ENCODE assay signal across 18 cellular contexts in genomic region chr22:35637943-35638342, GRCh38. TPM values are rescaled to one million over a fixed set of nuclear protein-coding genes. Genes with fewer than 3 reads are reported as not detected.
A peak's percentile ranks its signal among the peaks of the same experiment; 100 is the strongest.
DNase-seq lines count a peak whose midpoint lies in the region; ATAC-seq, FAIRE-seq and TF ChIP-seq lines count a peak whose summit lies in the region.
"Had no signal": no experiment of that assay in that cellular context is flagged by ENCODE, and none has a peak within 500 bp of the region (broad histone marks: within the 10 kb centered on the region; RNA-seq: fewer than 3 reads in every experiment).

No MANE protein-coding gene starts in this region.

- TF ChIP-seq EP300 in HepG2 (IDR thresholded peaks at IDR 0.05; ENCODE audit: low read depth in 2 of 2, low read length in 2 of 2) = no peak
- no peak for TF ChIP-seq EP300 in HepG2 (CRISPR knock-in tag; IDR thresholded peaks at IDR 0.05; ENCODE audit: borderline replicate concordance)

- H3K27ac ChIP-seq in liver (ENCODE audit: low read depth in 1 of 2, low read length in 2 of 2) = peak overlapping the region; percentile 15 to 53
- no peak overlapping the region for H3K27ac ChIP-seq in HepG2 (ENCODE audit: extremely low read length, insufficient read depth, low read length)
- peak overlapping the region; percentile 69 to 78 for H3K27ac ChIP-seq in kidney (ENCODE audit: low read depth in 2 of 2, low read length in 2 of 2)
- H3K27ac ChIP-seq: brain microvascular endothelial cell, epithelial cell of prostate had no signal

- H3K36me3 ChIP-seq in liver (ENCODE audit: control insufficient read depth in 4 of 4, insufficient read depth in 3 of 4, low read depth in 1 of 4, low read length in 3 of 4) = no peaks in the 10 kb centered on the region
- no peaks in the 10 kb centered on the region for H3K36me3 ChIP-seq in HepG2 (replicated peaks in 1 of 2; ENCODE audit: control insufficient read depth in 1 of 2, insufficient read depth in 2 of 2, low read length in 2 of 2)
- no peaks in the 10 kb centered on the region for H3K36me3 ChIP-seq in kidney (ENCODE audit: control insufficient read depth in 1 of 2, insufficient read depth in 2 of 2, low read length in 2 of 2)
- H3K36me3 ChIP-seq: brain microvascular endothelial cell had no signal

- H3K9ac ChIP-seq in liver (ENCODE audit: low read depth in 1 of 2, low read length in 2 of 2) (no peak overlapping the region), HepG2 (ENCODE audit: insufficient read depth, low read depth, low read length) (no peak overlapping the region), kidney (ENCODE audit: low read length in 2 of 2) (no peak overlapping the region)

- no peak for TF ChIP-seq RAD21 in liver (IDR thresholded peaks at IDR 0.05)
- no peak for TF ChIP-seq RAD21 in HepG2 (CRISPR knock-in tag; IDR thresholded peaks at IDR 0.05)

- TF ChIP-seq CTCF in liver (IDR thresholded peaks at IDR 0.05; ENCODE audit: low read depth, low read length, missing input control) (no peak), HepG2 (CRISPR knock-in tag; IDR thresholded peaks at IDR 0.05) (no peak), kidney (IDR thresholded peaks at IDR 0.05; ENCODE audit: borderline replicate concordance, extremely low read depth, insufficient read depth) (no peak)

- intact Hi-C loops in HepG2 (cut with micrococcal nuclease; ENCODE audit: unreplicated experiment) = no loop called here
- intact Hi-C loops in kidney (cut with DNase I) = no loop called here
- intact Hi-C loops in sciatic nerve (cut with DNase I) = no loop called here

- ATAC-seq in HepG2 (no peak), sciatic nerve (peak; percentile 59), GM18873 (IDR thresholded peaks at IDR 0.05; ENCODE audit: low FRiP score, unreplicated experiment) (no peak), HG03097 (IDR thresholded peaks at IDR 0.05; ENCODE audit: low FRiP score, unreplicated experiment) (no peak)

- no peak for FAIRE-seq in HepG2 (lab: Jason Lieb, UNC)
- no peak for FAIRE-seq in kidney (lab: Jason Lieb, UNC)
- FAIRE-seq: A204.1, D721Med had no signal

- TF ChIP-seq POLR2A in HepG2 (IDR thresholded peaks at IDR 0.05; ENCODE audit: insufficient read depth in 1 of 2, low read depth in 2 of 2, low read length in 2 of 2) = no peak

- in situ Hi-C loops in HepG2 (cut with HindIII; ENCODE audit: extremely low pct_ligation_motif_present, low pct_unique_long_range_greater_than_20kb) = loop anchor here (10.0 kb wide), 2 partner anchors 97 to 197 kb away; no protein-coding TSS in a partner anchor

- H4K20me1 ChIP-seq in HepG2 (ENCODE audit: insufficient read depth, low read length) = no peaks in the 10 kb centered on the region

- BruUV-seq in HepG2 (replicated peaks; lab: Mats Ljungman, UMichigan) = no TSS peak

- 92% methylated on average over 6 of the region's 6 CpGs for WGBS in liver
- 31% methylated on average over 6 of the region's 6 CpGs for WGBS in HepG2 (ENCODE audit: low lambda C conversion rate)

- H3K9me3 ChIP-seq in liver (ENCODE audit: control insufficient read depth in 4 of 4, low read length in 3 of 4) (no peaks in the 10 kb centered on the region), HepG2 (ENCODE audit: low read length) (no peaks in the 10 kb centered on the region), kidney (ENCODE audit: control insufficient read depth in 1 of 2, low read length in 2 of 2) (no peaks in the 10 kb centered on the region)

- no peaks in the 10 kb centered on the region for H3K27me3 ChIP-seq in liver (ENCODE audit: control insufficient read depth in 4 of 4, insufficient read depth in 4 of 4, low read length in 3 of 4)
- no peaks in the 10 kb centered on the region; a peak in 1 of 5 replicates for H3K27me3 ChIP-seq in HepG2 (ENCODE audit: control insufficient read depth in 1 of 2, insufficient read depth in 2 of 2, low read length in 2 of 2)
- H3K27me3 ChIP-seq: brain microvascular endothelial cell had no signal

- H3K4me1 ChIP-seq in liver (ENCODE audit: control insufficient read depth in 4 of 4, insufficient read depth in 4 of 4, low read length in 3 of 4) (peaks cover 3 to 20% (median 17%) of the 10 kb centered on the region in 4 donors), HepG2 (ENCODE audit: insufficient read depth, low read length) (peaks cover 50% of the 10 kb centered on the region), kidney (ENCODE audit: control insufficient read depth in 1 of 2, insufficient read depth in 1 of 2, low read depth in 1 of 2, low read length in 2 of 2) (peaks cover 9 to 12% of the 10 kb centered on the region in 2 donors)

- H3K79me2 ChIP-seq in HepG2 (ENCODE audit: insufficient read depth, low read length) = no peaks in the 10 kb centered on the region

- CTCF ChIA-PET in HepG2 (lab: Yijun Ruan, JAX; ENCODE audit: low intra/inter-chr PET ratio, low total read pairs) = no interaction called here

- H3K4me3 ChIP-seq in liver (ENCODE audit: low read depth in 1 of 3, low read length in 3 of 3) = no peak overlapping the region
- H3K4me3 ChIP-seq in HepG2 (replicated peaks in 1 of 3; ENCODE audit: insufficient read depth in 1 of 3, low read depth in 2 of 3, low read length in 3 of 3) = no peak overlapping the region
- no peak overlapping the region for H3K4me3 ChIP-seq in kidney (ENCODE audit: low read length in 2 of 2)

- H3K4me2 ChIP-seq in HepG2 (ENCODE audit: low read depth, low read length) = no peak overlapping the region

- DNase-seq in HepG2 (ENCODE audit: low spot score) (no peak), kidney (no peak), sciatic nerve (ENCODE audit: low spot score) (no peak), OCI-M1 (lab: John Stamatoyannopoulos, UW) (no peak), SW480 (ENCODE audit: low spot score) (no peak)
- DNase-seq: brain microvascular endothelial cell; NCI-H1092; NCI-H524 treated with DMSO at 0.1 percent for 48 hours; stimulated activated CD4-positive, alpha-beta T cell treated with anti-CD3 and anti-CD28 coated beads, Interleukin-1b, Interleukin-23, amount 100 ng/mL, for 48 hours; stimulated activated naive CD4-positive, alpha-beta T cell had no signal

- H2AFZ ChIP-seq in HepG2 (ENCODE audit: low read length) = no peak overlapping the region

- POLR2A ChIA-PET in HepG2 (lab: Yijun Ruan, JAX) = no interaction called here

TF ChIP-seq in liver, 16 proteins besides CTCF, POLR2A, EP300 and RAD21 (continues in another document):
- no peak for TF ChIP-seq NR2F2 (IDR thresholded peaks at IDR 0.05)

RNA-seq across cellular contexts. Expression of gene APOL6, which starts 10.3 kb away (rescaled TPM):
- total RNA-seq in liver (10 to 100 TPM; 13.7 to 80.1 TPM), HepG2 (2016; rRNA removed; fragmentation: Illumina TruSeq; extraction: Trizol) (6.3 and 7.5 TPM in 2 replicates), kidney (30.2 TPM), sciatic nerve (16.4 TPM)
- polyA plus RNA-seq in liver (10 to 100 TPM; 10.3 to 20.8 TPM), HepG2 (2011; rRNA removed) (5.2 and 6.5 TPM in 2 replicates), kidney (ENCODE audit: insufficient read depth, low read depth, low replicate concordance) (5.5 TPM)
- 0.61 and 0.62 TPM in 2 replicates for total RNA-seq in HepG2 (2016; cell fraction: cytosol; rRNA removed; fragmentation: Illumina TruSeq; extraction: Trizol; ENCODE audit: low read depth)
- total RNA-seq in HepG2 (2016; cell fraction: insoluble cytoplasmic fraction; rRNA removed; fragmentation: Illumina TruSeq; extraction: Trizol) = 6.6 and 6.9 TPM in 2 replicates
- total RNA-seq in HepG2 (2016; cell fraction: membrane; rRNA removed; fragmentation: Illumina TruSeq; extraction: Trizol) = 2.7 and 3.1 TPM in 2 replicates
- total RNA-seq in HepG2 (2016; cell fraction: nucleus; rRNA removed; fragmentation: Illumina TruSeq; extraction: Trizol) = 6.9 and 7.7 TPM in 2 replicates
- 2.7 and 4.9 TPM in 2 replicates for polyA plus RNA-seq in HepG2 (2011; cell fraction: cytosol; rRNA removed)
- polyA plus RNA-seq in HepG2 (2011; cell fraction: nucleus; rRNA removed) = 2.8 and 4.1 TPM in 2 replicates
- polyA plus RNA-seq in HepG2 (2012) = 4.1 and 7.0 TPM in 2 replicates
- polyA plus RNA-seq in HepG2 (2016; cell fraction: cytosol; fragmentation: Illumina TruSeq; extraction: Trizol; ENCODE audit: low read depth) = 0.27 and 0.32 TPM in 2 replicates
- polyA plus RNA-seq in HepG2 (2016; cell fraction: insoluble cytoplasmic fraction; fragmentation: Illumina TruSeq; extraction: Trizol; ENCODE audit: low read depth) = 3.0 and 3.1 TPM in 2 replicates
- polyA plus RNA-seq in HepG2 (2016; cell fraction: membrane; fragmentation: Illumina TruSeq; extraction: Trizol; ENCODE audit: low read depth) = 0.72 and 0.91 TPM in 2 replicates
- polyA plus RNA-seq in HepG2 (2016; cell fraction: nucleus; fragmentation: Illumina TruSeq; extraction: Trizol; ENCODE audit: insufficient read depth, low read depth) = 6.5 and 6.8 TPM in 2 replicates
- 8.0 and 11.5 TPM in 2 replicates for polyA minus RNA-seq in HepG2 (2011; rRNA and poly(A)+ RNA removed; ENCODE audit: low replicate concordance)
- 13.2 and 18.0 TPM in 2 replicates for polyA minus RNA-seq in HepG2 (2011; cell fraction: cytosol; rRNA and poly(A)+ RNA removed)
- polyA minus RNA-seq in HepG2 (2011; cell fraction: nucleus; rRNA and poly(A)+ RNA removed) = 10.8 and 21.6 TPM in 2 replicates
- total RNA-seq: neural crest cell had no signal

RNA-seq across cellular contexts. Expression of gene MB, which starts 20.8 kb away (rescaled TPM):
- total RNA-seq in liver (under 1 TPM in 1 of 2 donors, not detected in 1; 0.25 TPM), HepG2 (2016; rRNA removed; fragmentation: Illumina TruSeq; extraction: Trizol) (not detected in 2 replicates), kidney (not detected), sciatic nerve (not detected)
- polyA plus RNA-seq in liver (under 1 TPM in 1 of 2 donors, not detected in 1; 0.13 TPM), HepG2 (2011; rRNA removed) (0.07 TPM in 2 replicates), kidney (ENCODE audit: insufficient read depth, low read depth, low replicate concordance) (0.84 TPM)
- total RNA-seq in HepG2 (2016; cell fraction: cytosol; rRNA removed; fragmentation: Illumina TruSeq; extraction: Trizol; ENCODE audit: low read depth) = not detected in 2 replicates
- not detected in 2 replicates for total RNA-seq in HepG2 (2016; cell fraction: insoluble cytoplasmic fraction; rRNA removed; fragmentation: Illumina TruSeq; extraction: Trizol)
- total RNA-seq in HepG2 (2016; cell fraction: membrane; rRNA removed; fragmentation: Illumina TruSeq; extraction: Trizol) = not detected in 2 replicates
- not detected in 2 replicates for total RNA-seq in HepG2 (2016; cell fraction: nucleus; rRNA removed; fragmentation: Illumina TruSeq; extraction: Trizol)
- polyA plus RNA-seq in HepG2 (2011; cell fraction: cytosol; rRNA removed) = 0.09 and 0.13 TPM in 2 replicates
- not detected in 2 replicates for polyA plus RNA-seq in HepG2 (2011; cell fraction: nucleus; rRNA removed)
- not detected in 2 replicates for polyA plus RNA-seq in HepG2 (2012)
- polyA plus RNA-seq in HepG2 (2016; cell fraction: cytosol; fragmentation: Illumina TruSeq; extraction: Trizol; ENCODE audit: low read depth) = not detected in 2 replicates
- not detected in 2 replicates for polyA plus RNA-seq in HepG2 (2016; cell fraction: insoluble cytoplasmic fraction; fragmentation: Illumina TruSeq; extraction: Trizol; ENCODE audit: low read depth)
- polyA plus RNA-seq in HepG2 (2016; cell fraction: membrane; fragmentation: Illumina TruSeq; extraction: Trizol; ENCODE audit: low read depth) = not detected in 2 replicates
- polyA plus RNA-seq in HepG2 (2016; cell fraction: nucleus; fragmentation: Illumina TruSeq; extraction: Trizol; ENCODE audit: insufficient read depth, low read depth) = not detected in 2 replicates
- 4.6 TPM in 1 of 2 replicates, not detected in the other for polyA minus RNA-seq in HepG2 (2011; rRNA and poly(A)+ RNA removed; ENCODE audit: low replicate concordance)
- not detected in 2 replicates for polyA minus RNA-seq in HepG2 (2011; cell fraction: cytosol; rRNA and poly(A)+ RNA removed)
- polyA minus RNA-seq in HepG2 (2011; cell fraction: nucleus; rRNA and poly(A)+ RNA removed) = not detected in 2 replicates
- total RNA-seq: neural crest cell, SK-MEL-5 had no signal
